ENCODE assay signal across 9 cellular contexts in the genomic region with DNA sequence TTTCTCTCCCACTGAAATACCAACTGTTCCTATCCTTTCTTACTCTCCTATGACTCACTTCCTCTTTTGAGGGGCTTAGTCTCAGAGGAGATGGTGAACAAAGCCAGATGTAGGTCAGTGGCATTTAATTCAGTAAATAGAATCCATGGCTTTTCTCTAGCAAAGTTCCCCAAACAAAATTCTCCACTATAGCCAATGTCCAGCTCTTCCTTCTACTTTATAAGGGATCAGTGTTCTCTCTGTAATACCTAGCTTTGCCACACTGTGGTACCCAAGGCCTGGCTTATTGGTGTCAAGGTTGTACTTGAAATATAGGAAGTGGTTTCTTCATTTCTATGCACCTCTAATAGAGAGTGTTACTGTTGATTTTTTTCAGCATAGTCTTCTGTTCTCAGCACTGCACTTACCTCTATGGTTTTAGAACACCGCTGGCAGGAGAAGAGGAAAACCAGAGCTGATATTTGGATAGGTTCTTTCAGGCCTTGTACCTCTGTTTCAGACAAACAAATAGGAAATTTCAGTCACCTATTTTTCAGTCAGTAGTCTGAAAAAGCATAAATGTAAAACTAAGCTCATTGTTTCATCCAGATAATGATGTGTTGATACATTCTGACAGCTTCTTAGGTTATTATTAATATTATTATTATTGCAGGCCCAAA. TPM values are rescaled to one million over a fixed set of nuclear protein-coding genes. Genes with fewer than 3 reads are reported as not detected.
A peak's percentile ranks its signal among the peaks of the same experiment; 100 is the strongest.
DNase-seq lines count a peak whose midpoint lies in the region; ATAC-seq and TF ChIP-seq lines count a peak whose summit lies in the region.
"Had no signal": no experiment of that assay in that cellular context is flagged by ENCODE, and none has a peak within 500 bp of the region (broad histone marks: within the 10 kb centered on the region; RNA-seq: fewer than 3 reads in every experiment).

No MANE protein-coding gene starts in this region.

- H3K27ac Mint-ChIP-seq in type B pancreatic cell: no peak overlapping the region

- H3K4me1 ChIP-seq in OCI-LY7 (ENCODE audit: insufficient read depth, low read length, poor library complexity, severe bottlenecking): no peaks in the 10 kb centered on the region

- H3K79me2 ChIP-seq in OCI-LY7 (ENCODE audit: insufficient read depth, low read depth, low read length): no peaks in the 10 kb centered on the region

- POLR2A ChIA-PET in OCI-LY7 (lab: Charles Lee): no interaction called here

- H3K27me3 Mint-ChIP-seq in activated T-cell treated with anti-CD3 and anti-CD28 coated beads, Interleukin-2, amount 50 U/mL, for 4 hours (ENCODE audit: low read depth): no peaks in the 10 kb centered on the region
- H3K27me3 Mint-ChIP-seq in type B pancreatic cell: no peaks in the 10 kb centered on the region

- CTCF ChIA-PET in OCI-LY7 (lab: Charles Lee; ENCODE audit: unreplicated experiment): interaction anchor here (0.6 kb wide), 1 partner anchor 139 kb away, joined by 3 read pairs; no protein-coding TSS in a partner anchor

- H3K4me1 Mint-ChIP-seq in activated T-cell treated with anti-CD3 and anti-CD28 coated beads, Interleukin-2, amount 50 U/mL, for 4 hours (ENCODE audit: low read depth): peaks cover 15% of the 10 kb centered on the region
- peaks cover 6% of the 10 kb centered on the region for H3K4me1 Mint-ChIP-seq in type B pancreatic cell (ENCODE audit: unreplicated experiment)

- no peaks in the 10 kb centered on the region for H3K36me3 Mint-ChIP-seq in activated T-cell treated with anti-CD3 and anti-CD28 coated beads, Interleukin-2, amount 50 U/mL, for 4 hours (ENCODE audit: insufficient read depth)
- no peaks in the 10 kb centered on the region for H3K36me3 Mint-ChIP-seq in type B pancreatic cell

- TF ChIP-seq CTCF in OCI-LY7 (conservative IDR thresholded peaks at IDR 0.05; ENCODE audit: low read length) (peak; percentile 80), type B pancreatic cell (conservative IDR thresholded peaks at IDR 0.05) (peak; percentile 87)

- H3K9me3 ChIP-seq in OCI-LY7 (ENCODE audit: low read length): no peaks in the 10 kb centered on the region

- H3K27ac ChIP-seq in OCI-LY7 (ENCODE audit: low read depth, low read length, poor library complexity, severe bottlenecking): no peak overlapping the region

- no peak overlapping the region for H3K4me3 ChIP-seq in OCI-LY7 (ENCODE audit: low read depth, low read length, poor library complexity, severe bottlenecking)
- H3K4me3 ChIP-seq: skin epidermis had no signal

- intact Hi-C loops in OCI-LY7 (cut with micrococcal nuclease; ENCODE audit: unreplicated experiment): loop anchor here (1.0 kb wide), 1 partner anchor 148 kb away; no protein-coding TSS in a partner anchor

- H4K20me1 ChIP-seq in OCI-LY7 (ENCODE audit: insufficient read depth, low read length): no peaks in the 10 kb centered on the region

- H2AFZ ChIP-seq in OCI-LY7 (ENCODE audit: low read length): peak overlapping the region; percentile 90; the same call in 1 of the 2 replicates

- DNase-seq in Daoy (ENCODE audit: low read depth) (peak; percentile 81), HT1080 (ENCODE audit: low read depth) (peak; percentile 96), OCI-LY7 (ENCODE audit: low spot score) (peak; percentile 61), fibroblast of peridontal ligament (ENCODE audit: extremely low read depth) (peak; percentile 90), non-pigmented ciliary epithelial cell (ENCODE audit: low read depth) (peak; percentile 63), type B pancreatic cell (ENCODE audit: extremely low spot score, unreplicated experiment) (no peak)
- peak; percentile 38 for DNase-seq in activated T-cell treated with anti-CD3 and anti-CD28 coated beads, Interleukin-2, amount 50 U/mL, for 4 hours

- H3K9me3 Mint-ChIP-seq in activated T-cell treated with anti-CD3 and anti-CD28 coated beads, Interleukin-2, amount 50 U/mL, for 4 hours: no peaks in the 10 kb centered on the region
- no peaks in the 10 kb centered on the region for H3K9me3 Mint-ChIP-seq in type B pancreatic cell

- no peak overlapping the region for H3K4me2 ChIP-seq in OCI-LY7 (ENCODE audit: low read length)

- peak; percentile 100 for ATAC-seq in GM21526 (IDR thresholded peaks at IDR 0.05; ENCODE audit: low FRiP score, unreplicated experiment)
- peak; percentile 85 to 95 for ATAC-seq in activated T-cell treated with anti-CD3 and anti-CD28 coated beads, Interleukin-2, amount 50 U/mL, for 4 hours

- H3K4me3 Mint-ChIP-seq in activated T-cell treated with anti-CD3 and anti-CD28 coated beads, Interleukin-2, amount 50 U/mL, for 4 hours: no peak overlapping the region
- no peak overlapping the region for H3K4me3 Mint-ChIP-seq in type B pancreatic cell

- BruUV-seq in OCI-LY7 (replicated peaks; lab: Mats Ljungman, UMichigan): no TSS peak

- H3K36me3 ChIP-seq in OCI-LY7 (ENCODE audit: insufficient read depth, low read length): no peaks in the 10 kb centered on the region

- no peaks in the 10 kb centered on the region for H3K9me2 ChIP-seq in OCI-LY7 (ENCODE audit: insufficient read depth, low read length)

RNA-seq across cellular contexts. Expression of a gene that starts 40.6 kb away (rescaled TPM):
- 27.4 and 32.0 TPM in 2 replicates for total RNA-seq in Daoy (2014; rRNA removed; shearing (Covaris generic))
- total RNA-seq in HT1080 (2014; rRNA removed; shearing (Covaris generic)): 60.9 and 76.0 TPM in 2 replicates
- 49.5 and 73.9 TPM in 2 replicates for polyA plus RNA-seq in HT1080 (2015; cell fraction: cytosol; rRNA removed)
- polyA plus RNA-seq in HT1080 (2015; cell fraction: nucleus; rRNA removed): 472 and 506 TPM in 2 replicates
- total RNA-seq in OCI-LY7 (2014; rRNA removed; shearing (Covaris generic)): not detected in 2 replicates
- total RNA-seq in OCI-LY7 (2022): 0.09 TPM in 1 of 2 replicates, not detected in the other
- 1 to 10 TPM; 1.0 to 1.1 (median 1.1) TPM for total RNA-seq in activated T-cell treated with anti-CD3 and anti-CD28 coated beads, Interleukin-2, amount 50 U/mL, for 4 hours
- 8.0 and 9.5 TPM in 2 replicates for total RNA-seq in type B pancreatic cell (ENCODE audit: low replicate concordance)
